9 cellular contexts compared by ENCODE assay signal in the genomic region with DNA sequence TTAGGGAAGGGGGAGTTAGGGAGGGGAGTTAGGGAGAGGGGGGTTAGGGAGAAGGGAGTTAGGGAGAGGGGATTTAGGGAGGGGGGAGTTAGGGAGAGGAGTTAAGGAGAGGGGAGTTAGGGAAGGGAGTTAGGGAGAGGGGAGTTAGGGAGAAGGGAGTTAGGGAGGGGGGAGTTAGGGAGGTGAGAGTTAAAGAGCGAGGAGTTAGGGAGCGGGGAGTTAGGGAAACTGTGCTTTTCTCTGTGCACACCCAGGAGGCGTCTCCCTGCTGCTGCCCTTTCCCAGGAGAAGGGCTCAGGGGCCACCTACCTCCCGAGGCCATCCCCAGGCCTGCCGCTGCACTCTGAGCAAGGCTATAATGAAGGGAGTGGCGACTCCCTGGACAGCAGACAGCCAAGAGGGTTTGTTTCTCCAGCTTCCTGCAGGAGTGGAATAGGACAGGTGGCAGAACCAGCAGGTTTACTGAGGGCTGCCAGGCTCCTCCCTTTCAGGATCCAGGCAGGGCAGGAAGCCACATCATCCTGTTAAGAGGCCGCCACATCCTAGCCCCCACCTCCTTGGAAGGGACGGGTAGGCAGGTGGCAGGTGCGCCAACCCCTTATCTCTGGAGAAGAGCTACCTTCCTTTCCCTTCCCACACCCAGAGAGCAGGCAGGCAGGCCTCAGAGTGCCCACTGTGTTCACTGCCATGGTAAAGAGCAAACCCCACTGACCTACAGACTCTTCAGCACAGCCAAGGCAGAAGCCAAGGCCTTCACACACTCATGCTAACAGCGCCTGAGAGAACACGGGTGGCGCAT. TPM values are rescaled to one million over a fixed set of nuclear protein-coding genes. Genes with fewer than 3 reads are reported as not detected.
A peak's percentile ranks its signal among the peaks of the same experiment; 100 is the strongest.
DNase-seq lines count a peak whose midpoint lies in the region; ATAC-seq, FAIRE-seq and TF ChIP-seq lines count a peak whose summit lies in the region.
"Had no signal": no experiment of that assay in that cellular context is flagged by ENCODE, and none has a peak within 500 bp of the region (broad histone marks: within the 10 kb centered on the region; RNA-seq: fewer than 3 reads in every experiment).

No MANE protein-coding gene starts in this region.

- H3K4me1 ChIP-seq in A549 = peaks cover 29% of the 10 kb centered on the region
- H3K4me1 ChIP-seq in HepG2 (ENCODE audit: insufficient read depth, low read length) = peaks cover 58% of the 10 kb centered on the region
- peaks cover 11% of the 10 kb centered on the region for H3K4me1 ChIP-seq in neural progenitor cell

- no peak for TF ChIP-seq RAD21 in A549 (conservative IDR thresholded peaks at IDR 0.05 in 1 of 2, IDR thresholded peaks at IDR 0.05 in 1 of 2)
- peak; percentile 17; the same call in 1 of the 2 replicates for TF ChIP-seq RAD21 in Ishikawa (IDR thresholded peaks at IDR 0.05; ENCODE audit: low read depth)
- no peak for TF ChIP-seq RAD21 in HepG2 (CRISPR knock-in tag; IDR thresholded peaks at IDR 0.05)

- intact Hi-C loops in HepG2 (cut with micrococcal nuclease; ENCODE audit: unreplicated experiment) = no loop called here
- intact Hi-C loops in activated T-helper 2 cell treated with anti-CD3 and anti-CD28 coated beads, Interferon-gamma antibody, Interleukin-2, Interleukin-4, amounts not matched to agents 10 μg/mL and 5 μg/mL and 100 μg/mL, durations not matched to agents 14 hours and 24 hours and 36 hours (cut with micrococcal nuclease) = no loop called here

- no peaks in the 10 kb centered on the region; a peak in 1 of 5 replicates for H3K27me3 ChIP-seq in HepG2 (ENCODE audit: control insufficient read depth in 1 of 2, insufficient read depth in 2 of 2, low read length in 2 of 2)
- no peaks in the 10 kb centered on the region for H3K27me3 ChIP-seq in neural progenitor cell

- H4K20me1 ChIP-seq in HepG2 (ENCODE audit: insufficient read depth, low read length) (no peaks in the 10 kb centered on the region), neural progenitor cell (ENCODE audit: low read depth) (peaks cover 60% of the 10 kb centered on the region)

- TF ChIP-seq EP300 in A549 (IDR thresholded peaks at IDR 0.05) (no peak), Ishikawa (IDR thresholded peaks at IDR 0.05; ENCODE audit: borderline replicate concordance) (no peak; the same call in 1 of the 2 replicates), HepG2 (IDR thresholded peaks at IDR 0.05; ENCODE audit: low read depth in 2 of 2, low read length in 2 of 2) (no peak), HepG2 (CRISPR knock-in tag; IDR thresholded peaks at IDR 0.05; ENCODE audit: borderline replicate concordance) (no peak)

- 0 out of 6 replicates have a peak overlapping the region, but pooled peaks of 1 of the 2 experiments have one; percentile 4 for H3K27ac ChIP-seq in A549
- H3K27ac ChIP-seq in HepG2 (ENCODE audit: extremely low read length, insufficient read depth, low read length) = no peak overlapping the region
- no peak overlapping the region for H3K27ac ChIP-seq in neural progenitor cell

- no peaks in the 10 kb centered on the region for H3K27me3 Mint-ChIP-seq in T-helper 17 cell
- peaks cover 10% of the 10 kb centered on the region for H3K27me3 Mint-ChIP-seq in neural progenitor cell (ENCODE audit: insufficient read depth, low read depth)
- no peaks in the 10 kb centered on the region for H3K27me3 Mint-ChIP-seq in stimulated activated naive B cell treated with anti-CD40 and anti-IgM and Interleukin-4, amounts not matched to agents 10 μg/mL and 1 μg/mL and 100 μg/mL, for 72 hours
- no peaks in the 10 kb centered on the region for H3K27me3 Mint-ChIP-seq in activated T-helper 2 cell treated with anti-CD3 and anti-CD28 coated beads, Interferon-gamma antibody, Interleukin-2, Interleukin-4, amounts not matched to agents 10 μg/mL and 5 μg/mL and 100 μg/mL, durations not matched to agents 14 hours and 24 hours and 36 hours (ENCODE audit: low read depth)

- H3K4me1 Mint-ChIP-seq in T-helper 17 cell (peaks cover 56% of the 10 kb centered on the region), neural progenitor cell (peaks cover 32% of the 10 kb centered on the region)
- H3K4me1 Mint-ChIP-seq in stimulated activated naive B cell treated with anti-CD40 and anti-IgM and Interleukin-4, amounts not matched to agents 10 μg/mL and 1 μg/mL and 100 μg/mL, for 72 hours = peaks cover 36 to 54% of the 10 kb centered on the region in 2 donors
- peaks cover 35% of the 10 kb centered on the region for H3K4me1 Mint-ChIP-seq in activated T-helper 2 cell treated with anti-CD3 and anti-CD28 coated beads, Interferon-gamma antibody, Interleukin-2, Interleukin-4, amounts not matched to agents 10 μg/mL and 5 μg/mL and 100 μg/mL, durations not matched to agents 14 hours and 24 hours and 36 hours (ENCODE audit: low read depth)

- ATAC-seq in A549 = peak; percentile 2 to 24; a peak in 3 of 6 replicates
- ATAC-seq in T-helper 17 cell = peak; percentile 10
- ATAC-seq in HepG2 = no peak
- ATAC-seq in HG02588 (IDR thresholded peaks at IDR 0.05; ENCODE audit: unreplicated experiment) = no peak
- no peak for ATAC-seq in stimulated activated naive B cell treated with anti-CD40 and anti-IgM and Interleukin-4, amounts not matched to agents 10 μg/mL and 1 μg/mL and 100 μg/mL, for 72 hours (replicated peaks)

- H3K36me3 ChIP-seq in HepG2 (replicated peaks in 1 of 2; ENCODE audit: control insufficient read depth in 1 of 2, insufficient read depth in 2 of 2, low read length in 2 of 2) (peaks cover 6 to 17% of the 10 kb centered on the region in 2 experiments; a peak in 4 of 5 replicates), neural progenitor cell (no peaks in the 10 kb centered on the region)

- no peaks in the 10 kb centered on the region for H3F3A ChIP-seq in neural progenitor cell (ENCODE audit: low read depth)

- no TSS peak for BruUV-seq in HepG2 (replicated peaks; lab: Mats Ljungman, UMichigan)

- WGBS in A549 (ENCODE audit: missing lambda C conversion rate) = 76% methylated on average over 12 of the region's 12 CpGs
- WGBS in HepG2 (ENCODE audit: low lambda C conversion rate) = 90% methylated on average over 12 of the region's 12 CpGs

- TF ChIP-seq POLR2A in A549 (IDR thresholded peaks at IDR 0.05; ENCODE audit: low read length) (no peak), HepG2 (IDR thresholded peaks at IDR 0.05; ENCODE audit: insufficient read depth in 1 of 2, low read depth in 2 of 2, low read length in 2 of 2) (no peak)

- TF ChIP-seq CTCF in A549 (IDR thresholded peaks at IDR 0.05) (no peak), HepG2 (CRISPR knock-in tag; IDR thresholded peaks at IDR 0.05) (no peak), neural progenitor cell (IDR thresholded peaks at IDR 0.05) (no peak)

- no peaks in the 10 kb centered on the region for H3K9me3 Mint-ChIP-seq in neural progenitor cell
- H3K9me3 Mint-ChIP-seq in stimulated activated naive B cell treated with anti-CD40 and anti-IgM and Interleukin-4, amounts not matched to agents 10 μg/mL and 1 μg/mL and 100 μg/mL, for 72 hours = no peaks in the 10 kb centered on the region
- no peaks in the 10 kb centered on the region for H3K9me3 Mint-ChIP-seq in activated T-helper 2 cell treated with anti-CD3 and anti-CD28 coated beads, Interferon-gamma antibody, Interleukin-2, Interleukin-4, amounts not matched to agents 10 μg/mL and 5 μg/mL and 100 μg/mL, durations not matched to agents 14 hours and 24 hours and 36 hours

- CTCF ChIA-PET in A549 (lab: Yijun Ruan, JAX) = interaction anchor here (1.1 to 5.6 kb wide), 3 partner anchors 10 to 34 kb away, joined by 3 to 35 read pairs (median 8); no protein-coding TSS in a partner anchor
- CTCF ChIA-PET in HepG2 (lab: Yijun Ruan, JAX; ENCODE audit: low intra/inter-chr PET ratio, low total read pairs) = interaction anchor here (0.7 kb wide), 1 partner anchor 12 kb away, joined by 3 read pairs; no protein-coding TSS in a partner anchor

- H3K79me2 ChIP-seq in HepG2 (ENCODE audit: insufficient read depth, low read length) = peaks cover 69% of the 10 kb centered on the region
- H3K79me2 ChIP-seq in neural progenitor cell (ENCODE audit: low read depth) = peaks cover 32% of the 10 kb centered on the region

- no peak overlapping the region for H3K4me3 ChIP-seq in A549
- no peak overlapping the region for H3K4me3 ChIP-seq in HepG2 (replicated peaks in 1 of 3; ENCODE audit: insufficient read depth in 1 of 3, low read depth in 2 of 3, low read length in 3 of 3)
- no peak overlapping the region for H3K4me3 ChIP-seq in neural progenitor cell

- H3K9me3 ChIP-seq in A549 = no peaks in the 10 kb centered on the region
- no peaks in the 10 kb centered on the region for H3K9me3 ChIP-seq in T-helper 17 cell (ENCODE audit: control insufficient read depth, low read length, poor library complexity, severe bottlenecking)
- H3K9me3 ChIP-seq in HepG2 (ENCODE audit: low read length) = no peaks in the 10 kb centered on the region
- H3K9me3 ChIP-seq in neural progenitor cell (ENCODE audit: low read depth) = no peaks in the 10 kb centered on the region

- in situ Hi-C loops in HepG2 (cut with HindIII; ENCODE audit: extremely low pct_ligation_motif_present, low pct_unique_long_range_greater_than_20kb) = no loop called here

- no peaks in the 10 kb centered on the region for H3K36me3 Mint-ChIP-seq in T-helper 17 cell (ENCODE audit: low read depth)
- H3K36me3 Mint-ChIP-seq in neural progenitor cell = peaks cover 2% of the 10 kb centered on the region
- H3K36me3 Mint-ChIP-seq in stimulated activated naive B cell treated with anti-CD40 and anti-IgM and Interleukin-4, amounts not matched to agents 10 μg/mL and 1 μg/mL and 100 μg/mL, for 72 hours = peaks cover 13 to 35% of the 10 kb centered on the region in 2 donors
- H3K36me3 Mint-ChIP-seq in activated T-helper 2 cell treated with anti-CD3 and anti-CD28 coated beads, Interferon-gamma antibody, Interleukin-2, Interleukin-4, amounts not matched to agents 10 μg/mL and 5 μg/mL and 100 μg/mL, durations not matched to agents 14 hours and 24 hours and 36 hours (ENCODE audit: low read depth) = peaks cover 42% of the 10 kb centered on the region

- H3K4me2 ChIP-seq in A549 = no peak overlapping the region
- H3K4me2 ChIP-seq in HepG2 (ENCODE audit: low read depth, low read length) = no peak overlapping the region
- H3K4me2 ChIP-seq in neural progenitor cell = no peak overlapping the region

- H3K9ac ChIP-seq in HepG2 (ENCODE audit: insufficient read depth, low read depth, low read length) (no peak overlapping the region), neural progenitor cell (no peak overlapping the region)

- POLR2A ChIA-PET in A549 (lab: Yijun Ruan, JAX) (no interaction called here), HepG2 (lab: Yijun Ruan, JAX) (interaction anchor here (1.0 to 1.3 kb wide), 2 partner anchors 22 to 25 kb away, joined by 3 to 4 read pairs; partner anchors contain the start of gene LGALS3BP)

- H3K4me3 Mint-ChIP-seq in T-helper 17 cell (peak overlapping the region; percentile 41), neural progenitor cell (no peak overlapping the region)
- H3K4me3 Mint-ChIP-seq in stimulated activated naive B cell treated with anti-CD40 and anti-IgM and Interleukin-4, amounts not matched to agents 10 μg/mL and 1 μg/mL and 100 μg/mL, for 72 hours = no peak overlapping the region
- H3K4me3 Mint-ChIP-seq in activated T-helper 2 cell treated with anti-CD3 and anti-CD28 coated beads, Interferon-gamma antibody, Interleukin-2, Interleukin-4, amounts not matched to agents 10 μg/mL and 5 μg/mL and 100 μg/mL, durations not matched to agents 14 hours and 24 hours and 36 hours (ENCODE audit: low read depth) = no peak overlapping the region

- DNase-seq in A549 (ENCODE audit: low read depth in 1 of 2, low spot score in 1 of 2) = no peak
- peak in 1 of 3 donors; percentile 0 for DNase-seq in T-helper 17 cell
- DNase-seq in HepG2 (ENCODE audit: low spot score) = no peak
- no peak for DNase-seq in neural progenitor cell (ENCODE audit: low spot score)
- no peak for DNase-seq in stimulated activated naive B cell treated with anti-CD40 and anti-IgM and Interleukin-4, amounts not matched to agents 10 μg/mL and 1 μg/mL and 100 μg/mL, for 72 hours
- DNase-seq in activated T-helper 2 cell treated with anti-CD3 and anti-CD28 coated beads, Interferon-gamma antibody, Interleukin-2, Interleukin-4, amounts not matched to agents 10 μg/mL and 5 μg/mL and 100 μg/mL, durations not matched to agents 14 hours and 24 hours and 36 hours (ENCODE audit: low spot score) = no peak

- H3K27ac Mint-ChIP-seq in T-helper 17 cell (peak overlapping the region; percentile 21), neural progenitor cell (no peak overlapping the region)
- no peak overlapping the region for H3K27ac Mint-ChIP-seq in stimulated activated naive B cell treated with anti-CD40 and anti-IgM and Interleukin-4, amounts not matched to agents 10 μg/mL and 1 μg/mL and 100 μg/mL, for 72 hours
- H3K27ac Mint-ChIP-seq in activated T-helper 2 cell treated with anti-CD3 and anti-CD28 coated beads, Interferon-gamma antibody, Interleukin-2, Interleukin-4, amounts not matched to agents 10 μg/mL and 5 μg/mL and 100 μg/mL, durations not matched to agents 14 hours and 24 hours and 36 hours = no peak overlapping the region

- FAIRE-seq in A549 (lab: Jason Lieb, UNC) (no peak), HepG2 (lab: Jason Lieb, UNC) (no peak)
- FAIRE-seq: endometrium had no signal

- no peak overlapping the region for H2AFZ ChIP-seq in HepG2 (ENCODE audit: low read length)
- no peak overlapping the region for H2AFZ ChIP-seq in neural progenitor cell (replicated peaks)

RNA-seq across cellular contexts. Expression of gene CANT1, which starts 4.3 kb away (rescaled TPM):
- 65.5 and 70.0 TPM in 2 replicates for polyA plus RNA-seq in A549 (2011; rRNA removed)
- polyA plus RNA-seq in A549 (2012; cell fraction: cytosol; rRNA removed) = 73.1 and 91.1 TPM in 2 replicates
- polyA plus RNA-seq in A549 (2012; cell fraction: nucleus; rRNA removed) = 73.9 and 106 TPM in 2 replicates
- polyA plus RNA-seq in A549 (2017; fragmentation: RNase III; extraction: RNeasy Plus Mini Kit Qiagen cat#74134 plus additional on column Dnase treatment) = 63.4 to 67.6 TPM (median 66.8 TPM) in 3 replicates
- 66.6 and 67.2 TPM in 2 replicates for polyA minus RNA-seq in A549 (2011; rRNA and poly(A)+ RNA removed)
- total RNA-seq in T-helper 17 cell = 10 to 100 TPM; 47.8 to 50.2 TPM
- 24.9 and 34.1 TPM in 2 replicates for total RNA-seq in HepG2 (2016; rRNA removed; fragmentation: Illumina TruSeq; extraction: Trizol)
- 4.7 and 7.2 TPM in 2 replicates for total RNA-seq in HepG2 (2016; cell fraction: cytosol; rRNA removed; fragmentation: Illumina TruSeq; extraction: Trizol; ENCODE audit: low read depth)
- 22.7 and 35.6 TPM in 2 replicates for total RNA-seq in HepG2 (2016; cell fraction: insoluble cytoplasmic fraction; rRNA removed; fragmentation: Illumina TruSeq; extraction: Trizol)
- total RNA-seq in HepG2 (2016; cell fraction: membrane; rRNA removed; fragmentation: Illumina TruSeq; extraction: Trizol) = 18.3 and 22.7 TPM in 2 replicates
- 34.4 and 36.1 TPM in 2 replicates for total RNA-seq in HepG2 (2016; cell fraction: nucleus; rRNA removed; fragmentation: Illumina TruSeq; extraction: Trizol)
- polyA plus RNA-seq in HepG2 (2011; rRNA removed) = 42.1 and 42.6 TPM in 2 replicates
- polyA plus RNA-seq in HepG2 (2011; cell fraction: cytosol; rRNA removed) = 32.0 and 42.2 TPM in 2 replicates
- polyA plus RNA-seq in HepG2 (2011; cell fraction: nucleus; rRNA removed) = 39.8 and 43.1 TPM in 2 replicates
- 25.0 and 32.7 TPM in 2 replicates for polyA plus RNA-seq in HepG2 (2012)
- polyA plus RNA-seq in HepG2 (2016; cell fraction: cytosol; fragmentation: Illumina TruSeq; extraction: Trizol; ENCODE audit: low read depth) = 5.6 TPM in 2 replicates
- polyA plus RNA-seq in HepG2 (2016; cell fraction: insoluble cytoplasmic fraction; fragmentation: Illumina TruSeq; extraction: Trizol; ENCODE audit: low read depth) = 23.0 and 24.4 TPM in 2 replicates
- polyA plus RNA-seq in HepG2 (2016; cell fraction: membrane; fragmentation: Illumina TruSeq; extraction: Trizol; ENCODE audit: low read depth) = 13.8 and 16.2 TPM in 2 replicates
- polyA plus RNA-seq in HepG2 (2016; cell fraction: nucleus; fragmentation: Illumina TruSeq; extraction: Trizol; ENCODE audit: insufficient read depth, low read depth) = 44.9 and 45.4 TPM in 2 replicates
- 46.8 and 73.3 TPM in 2 replicates for polyA minus RNA-seq in HepG2 (2011; rRNA and poly(A)+ RNA removed; ENCODE audit: low replicate concordance)
- polyA minus RNA-seq in HepG2 (2011; cell fraction: cytosol; rRNA and poly(A)+ RNA removed) = 34.5 and 40.3 TPM in 2 replicates
- polyA minus RNA-seq in HepG2 (2011; cell fraction: nucleus; rRNA and poly(A)+ RNA removed) = 27.8 and 31.3 TPM in 2 replicates
- 24.3 and 61.3 TPM in 2 replicates for total RNA-seq in neural progenitor cell (ENCODE audit: low replicate concordance)
- total RNA-seq in activated T-helper 2 cell treated with anti-CD3 and anti-CD28 coated beads, Interferon-gamma antibody, Interleukin-2, Interleukin-4, amounts not matched to agents 10 μg/mL and 5 μg/mL and 100 μg/mL, durations not matched to agents 14 hours and 24 hours and 36 hours = 55.8 and 71.8 TPM in 2 replicates

RNA-seq across cellular contexts. Expression of gene C1QTNF1, which starts 18.7 kb away (rescaled TPM):
- 10.2 and 13.2 TPM in 2 replicates for polyA plus RNA-seq in A549 (2011; rRNA removed)
- 5.2 and 8.3 TPM in 2 replicates for polyA plus RNA-seq in A549 (2012; cell fraction: cytosol; rRNA removed)
- polyA plus RNA-seq in A549 (2012; cell fraction: nucleus; rRNA removed) = 15.4 and 16.1 TPM in 2 replicates
- polyA plus RNA-seq in A549 (2017; fragmentation: RNase III; extraction: RNeasy Plus Mini Kit Qiagen cat#74134 plus additional on column Dnase treatment) = 26.1 to 27.8 TPM (median 27.3 TPM) in 3 replicates
- 12.9 and 13.3 TPM in 2 replicates for polyA minus RNA-seq in A549 (2011; rRNA and poly(A)+ RNA removed)
- under 1 TPM in 1 of 2 donors, not detected in 1; 0.13 TPM for total RNA-seq in T-helper 17 cell
- total RNA-seq in HepG2 (2016; rRNA removed; fragmentation: Illumina TruSeq; extraction: Trizol) = 0.18 and 0.36 TPM in 2 replicates
- total RNA-seq in HepG2 (2016; cell fraction: cytosol; rRNA removed; fragmentation: Illumina TruSeq; extraction: Trizol; ENCODE audit: low read depth) = 0.30 TPM in 1 of 2 replicates, not detected in the other
- 0.10 and 0.58 TPM in 2 replicates for total RNA-seq in HepG2 (2016; cell fraction: insoluble cytoplasmic fraction; rRNA removed; fragmentation: Illumina TruSeq; extraction: Trizol)
- 0.06 and 0.31 TPM in 2 replicates for total RNA-seq in HepG2 (2016; cell fraction: membrane; rRNA removed; fragmentation: Illumina TruSeq; extraction: Trizol)
- total RNA-seq in HepG2 (2016; cell fraction: nucleus; rRNA removed; fragmentation: Illumina TruSeq; extraction: Trizol) = 0.56 and 0.90 TPM in 2 replicates
- polyA plus RNA-seq in HepG2 (2011; rRNA removed) = 0.86 and 2.1 TPM in 2 replicates
- 0.94 and 1.2 TPM in 2 replicates for polyA plus RNA-seq in HepG2 (2011; cell fraction: cytosol; rRNA removed)
- 1.4 TPM in 2 replicates for polyA plus RNA-seq in HepG2 (2011; cell fraction: nucleus; rRNA removed)
- polyA plus RNA-seq in HepG2 (2012) = 1.0 and 1.5 TPM in 2 replicates
- 0.08 TPM in 1 of 2 replicates, not detected in the other for polyA plus RNA-seq in HepG2 (2016; cell fraction: cytosol; fragmentation: Illumina TruSeq; extraction: Trizol; ENCODE audit: low read depth)
- 0.12 and 0.25 TPM in 2 replicates for polyA plus RNA-seq in HepG2 (2016; cell fraction: insoluble cytoplasmic fraction; fragmentation: Illumina TruSeq; extraction: Trizol; ENCODE audit: low read depth)
- 0.09 and 0.17 TPM in 2 replicates for polyA plus RNA-seq in HepG2 (2016; cell fraction: membrane; fragmentation: Illumina TruSeq; extraction: Trizol; ENCODE audit: low read depth)
- 0.45 and 0.55 TPM in 2 replicates for polyA plus RNA-seq in HepG2 (2016; cell fraction: nucleus; fragmentation: Illumina TruSeq; extraction: Trizol; ENCODE audit: insufficient read depth, low read depth)
- polyA minus RNA-seq in HepG2 (2011; rRNA and poly(A)+ RNA removed; ENCODE audit: low replicate concordance) = 2.2 TPM in 1 of 2 replicates, not detected in the other
- 0.59 and 0.70 TPM in 2 replicates for polyA minus RNA-seq in HepG2 (2011; cell fraction: cytosol; rRNA and poly(A)+ RNA removed)
- 1.6 and 2.2 TPM in 2 replicates for polyA minus RNA-seq in HepG2 (2011; cell fraction: nucleus; rRNA and poly(A)+ RNA removed)
- total RNA-seq in neural progenitor cell (ENCODE audit: low replicate concordance) = 1.4 and 2.6 TPM in 2 replicates
- total RNA-seq in activated T-helper 2 cell treated with anti-CD3 and anti-CD28 coated beads, Interferon-gamma antibody, Interleukin-2, Interleukin-4, amounts not matched to agents 10 μg/mL and 5 μg/mL and 100 μg/mL, durations not matched to agents 14 hours and 24 hours and 36 hours = not detected in 2 replicates

RNA-seq across cellular contexts. Expression of gene LGALS3BP, which starts 25.5 kb away (rescaled TPM):
- polyA plus RNA-seq in A549 (2011; rRNA removed) = 28.3 and 32.3 TPM in 2 replicates
- polyA plus RNA-seq in A549 (2012; cell fraction: cytosol; rRNA removed) = 21.3 and 28.5 TPM in 2 replicates
- polyA plus RNA-seq in A549 (2012; cell fraction: nucleus; rRNA removed) = 104 and 148 TPM in 2 replicates
- 59.5 to 66.1 TPM (median 60.0 TPM) in 3 replicates for polyA plus RNA-seq in A549 (2017; fragmentation: RNase III; extraction: RNeasy Plus Mini Kit Qiagen cat#74134 plus additional on column Dnase treatment)
- polyA minus RNA-seq in A549 (2011; rRNA and poly(A)+ RNA removed) = 34.3 and 41.5 TPM in 2 replicates
- total RNA-seq in T-helper 17 cell = 10 to 100 TPM; 31.7 to 45.2 TPM
- total RNA-seq in HepG2 (2016; rRNA removed; fragmentation: Illumina TruSeq; extraction: Trizol) = 116 and 332 TPM in 2 replicates
- 62.3 and 63.4 TPM in 2 replicates for total RNA-seq in HepG2 (2016; cell fraction: cytosol; rRNA removed; fragmentation: Illumina TruSeq; extraction: Trizol; ENCODE audit: low read depth)
- 116 and 342 TPM in 2 replicates for total RNA-seq in HepG2 (2016; cell fraction: insoluble cytoplasmic fraction; rRNA removed; fragmentation: Illumina TruSeq; extraction: Trizol)
- 57.6 and 60.1 TPM in 2 replicates for total RNA-seq in HepG2 (2016; cell fraction: membrane; rRNA removed; fragmentation: Illumina TruSeq; extraction: Trizol)
- total RNA-seq in HepG2 (2016; cell fraction: nucleus; rRNA removed; fragmentation: Illumina TruSeq; extraction: Trizol) = 311 and 384 TPM in 2 replicates
- 137 and 185 TPM in 2 replicates for polyA plus RNA-seq in HepG2 (2011; rRNA removed)
- polyA plus RNA-seq in HepG2 (2011; cell fraction: cytosol; rRNA removed) = 89.4 and 111 TPM in 2 replicates
- polyA plus RNA-seq in HepG2 (2011; cell fraction: nucleus; rRNA removed) = 667 and 704 TPM in 2 replicates
- polyA plus RNA-seq in HepG2 (2012) = 341 and 458 TPM in 2 replicates
- 36.8 and 37.2 TPM in 2 replicates for polyA plus RNA-seq in HepG2 (2016; cell fraction: cytosol; fragmentation: Illumina TruSeq; extraction: Trizol; ENCODE audit: low read depth)
- 103 and 140 TPM in 2 replicates for polyA plus RNA-seq in HepG2 (2016; cell fraction: insoluble cytoplasmic fraction; fragmentation: Illumina TruSeq; extraction: Trizol; ENCODE audit: low read depth)
- 41.5 and 48.5 TPM in 2 replicates for polyA plus RNA-seq in HepG2 (2016; cell fraction: membrane; fragmentation: Illumina TruSeq; extraction: Trizol; ENCODE audit: low read depth)
- 669 and 711 TPM in 2 replicates for polyA plus RNA-seq in HepG2 (2016; cell fraction: nucleus; fragmentation: Illumina TruSeq; extraction: Trizol; ENCODE audit: insufficient read depth, low read depth)
- 165 and 565 TPM in 2 replicates for polyA minus RNA-seq in HepG2 (2011; rRNA and poly(A)+ RNA removed; ENCODE audit: low replicate concordance)
- polyA minus RNA-seq in HepG2 (2011; cell fraction: cytosol; rRNA and poly(A)+ RNA removed) = 316 and 377 TPM in 2 replicates
- polyA minus RNA-seq in HepG2 (2011; cell fraction: nucleus; rRNA and poly(A)+ RNA removed) = 112 and 148 TPM in 2 replicates
- 17.5 and 64.3 TPM in 2 replicates for total RNA-seq in neural progenitor cell (ENCODE audit: low replicate concordance)
- 57.5 and 59.3 TPM in 2 replicates for total RNA-seq in activated T-helper 2 cell treated with anti-CD3 and anti-CD28 coated beads, Interferon-gamma antibody, Interleukin-2, Interleukin-4, amounts not matched to agents 10 μg/mL and 5 μg/mL and 100 μg/mL, durations not matched to agents 14 hours and 24 hours and 36 hours

Comparison
In these comparisons a context has a peak if more than half of its experiments do, and no peak if none do; other contexts are left out.
1. ATAC-seq: peak in A549 (2 of 2) and T-helper 17 cell (single experiment); none in HepG2 (single experiment), HG02588 (single experiment) and stimulated activated naive B cell treated with anti-CD40 and anti-IgM and Interleukin-4, amounts not matched to agents 10 μg/mL and 1 μg/mL and 100 μg/mL, for 72 hours (0 of 2).